In the genomic region with DNA sequence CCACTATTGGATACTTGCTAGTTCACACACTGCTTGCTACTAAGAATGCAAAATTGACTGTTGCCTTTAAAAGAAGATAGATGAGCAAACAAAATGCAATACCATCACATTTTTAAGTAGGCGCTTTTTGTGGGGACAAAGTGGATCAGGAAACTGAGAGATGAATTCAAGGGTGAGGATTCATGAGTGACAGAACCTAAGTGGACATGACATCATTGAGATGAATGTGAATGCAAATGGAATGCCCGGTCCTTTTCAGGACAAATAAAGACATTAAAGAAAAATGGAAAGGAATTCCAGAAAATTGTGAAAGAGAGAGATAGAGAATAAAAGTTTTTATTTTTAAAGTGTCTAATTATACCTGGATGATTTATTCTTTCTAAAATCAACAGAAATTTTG, we compare ENCODE assay signal across 14 cellular contexts.
A peak's percentile ranks its signal among the peaks of the same experiment; 100 is the strongest.
DNase-seq lines count a peak whose midpoint lies in the region; ATAC-seq, FAIRE-seq and TF ChIP-seq lines count a peak whose summit lies in the region.
"Had no signal": no experiment of that assay in that cellular context is flagged by ENCODE, and none has a peak within 500 bp of the region (broad histone marks: within the 10 kb centered on the region; RNA-seq: fewer than 3 reads in every experiment).

No MANE protein-coding gene starts in this region.

- H3K36me3 Mint-ChIP-seq in activated naive CD8-positive, alpha-beta T cell treated with anti-CD3 and anti-CD28 coated beads, Interleukin-2, amount 50 U/mL, for 24 hours (ENCODE audit: low read depth): no peaks in the 10 kb centered on the region
- H3K36me3 Mint-ChIP-seq: CD8-positive, alpha-beta T cell had no signal

- TF ChIP-seq CTCF in A549 (IDR thresholded peaks at IDR 0.05) (no peak), SK-N-SH (IDR thresholded peaks at IDR 0.05) (no peak)

- no peaks in the 10 kb centered on the region for H3K79me2 ChIP-seq in SK-N-SH (ENCODE audit: insufficient read depth)

- no peaks in the 10 kb centered on the region for H3K9me2 ChIP-seq in SK-N-SH

- H2AFZ ChIP-seq in SK-N-SH (ENCODE audit: low read depth) (no peak overlapping the region), mesenchymal stem cell (ENCODE audit: low read depth, low read length) (no peak overlapping the region)
- H2AFZ ChIP-seq: GM23338 had no signal

- no peak overlapping the region for H3K27ac ChIP-seq in A549
- H3K27ac ChIP-seq in SK-N-SH (ENCODE audit: low read depth in 2 of 2, low read length in 1 of 2): no peak overlapping the region
- no peak overlapping the region for H3K27ac ChIP-seq in mesenchymal stem cell (ENCODE audit: low read length, poor library complexity, severe bottlenecking)

- no peak overlapping the region for H2BK15ac ChIP-seq in mesenchymal stem cell (ENCODE audit: low read depth, poor library complexity, severe bottlenecking)

- TF ChIP-seq POLR2A in A549 (IDR thresholded peaks at IDR 0.05; ENCODE audit: low read length): no peak

- H2BK5ac ChIP-seq in mesenchymal stem cell (ENCODE audit: low read depth, low read length, poor library complexity, severe bottlenecking): no peak overlapping the region

- peaks cover 3% of the 10 kb centered on the region for H3F3A ChIP-seq in SK-N-SH (replicated peaks; ENCODE audit: insufficient read depth)

- no peak overlapping the region for H3K4me3 ChIP-seq in A549
- no peak overlapping the region for H3K4me3 ChIP-seq in SK-N-SH (ENCODE audit: low read depth in 2 of 2, low read length in 1 of 2)
- H3K4me3 ChIP-seq in mesenchymal stem cell (ENCODE audit: insufficient read depth in 1 of 2, low read depth in 1 of 2, low read length in 2 of 2): no peak overlapping the region
- H3K4me3 ChIP-seq: GM23338, HAP-1 had no signal

- peaks cover 13% of the 10 kb centered on the region for H3K27me3 Mint-ChIP-seq in activated naive CD8-positive, alpha-beta T cell treated with anti-CD3 and anti-CD28 coated beads, Interleukin-2, amount 50 U/mL, for 24 hours

- H3K27ac Mint-ChIP-seq in activated naive CD8-positive, alpha-beta T cell treated with anti-CD3 and anti-CD28 coated beads, Interleukin-2, amount 50 U/mL, for 24 hours: no peak overlapping the region
- H3K27ac Mint-ChIP-seq: CD8-positive, alpha-beta T cell; GM23338 had no signal

- H3K4me1 Mint-ChIP-seq in activated naive CD8-positive, alpha-beta T cell treated with anti-CD3 and anti-CD28 coated beads, Interleukin-2, amount 50 U/mL, for 24 hours: peaks cover 2% of the 10 kb centered on the region

- peaks cover 7% of the 10 kb centered on the region; the same call in 1 of the 3 replicates for H3K9me3 ChIP-seq in A549
- H3K9me3 ChIP-seq in SK-N-SH: no peaks in the 10 kb centered on the region
- peaks cover 3% of the 10 kb centered on the region for H3K9me3 ChIP-seq in mesenchymal stem cell (ENCODE audit: control insufficient read depth, low read length)
- H3K9me3 ChIP-seq: HAP-1 had no signal

- DNase-seq in A549 (ENCODE audit: low read depth in 1 of 2, low spot score in 1 of 2) (no peak), EH (ENCODE audit: low read depth) (peak; percentile 16), SK-N-SH (no peak), mesenchymal stem cell (no peak), NCI-H2029 treated with DMSO at 0.1 percent for 48 hours (lab: John Stamatoyannopoulos, UW) (no peak)
- DNase-seq in activated naive CD8-positive, alpha-beta T cell treated with anti-CD3 and anti-CD28 coated beads, Interleukin-2, amount 50 U/mL, for 24 hours: no peak
- DNase-seq: 8988T; C1 segment of cervical spinal cord; CD8-positive, alpha-beta T cell; DMS79 had no signal

- WGBS in A549 (ENCODE audit: missing lambda C conversion rate): 91% methylated on average over 2 of the region's 2 CpGs
- WGBS in SK-N-SH (ENCODE audit: low lambda C conversion rate): 87% methylated on average over 2 of the region's 2 CpGs
- WGBS in mesenchymal stem cell: 60% methylated on average over 2 of the region's 2 CpGs

- H3K36me3 ChIP-seq in SK-N-SH (replicated peaks in 1 of 2; ENCODE audit: control insufficient read depth in 1 of 2, insufficient read depth in 2 of 2, low read length in 1 of 2) (no peaks in the 10 kb centered on the region), mesenchymal stem cell (ENCODE audit: control insufficient read depth in 1 of 2, insufficient read depth in 2 of 2, low read depth in 1 of 2, low read length in 2 of 2) (no peaks in the 10 kb centered on the region)
- H3K36me3 ChIP-seq: HAP-1 had no signal

- no peak overlapping the region for H3K9ac ChIP-seq in SK-N-SH
- peak overlapping the region; percentile 5 for H3K9ac ChIP-seq in mesenchymal stem cell (ENCODE audit: low read length)

- TF ChIP-seq RAD21 in A549 (conservative IDR thresholded peaks at IDR 0.05 in 1 of 2, IDR thresholded peaks at IDR 0.05 in 1 of 2) (no peak), SK-N-SH (IDR thresholded peaks at IDR 0.05; ENCODE audit: low read length) (no peak)

- TF ChIP-seq EP300 in A549 (IDR thresholded peaks at IDR 0.05) (no peak), SK-N-SH (IDR thresholded peaks at IDR 0.05; ENCODE audit: borderline replicate concordance in 1 of 2, low read depth in 1 of 2, low read length in 1 of 2) (no peak)

- no peaks in the 10 kb centered on the region for H3K79me1 ChIP-seq in mesenchymal stem cell (replicated peaks; ENCODE audit: low read length, poor library complexity, severe bottlenecking)

- H3K9me3 Mint-ChIP-seq in activated naive CD8-positive, alpha-beta T cell treated with anti-CD3 and anti-CD28 coated beads, Interleukin-2, amount 50 U/mL, for 24 hours: no peaks in the 10 kb centered on the region
- H3K9me3 Mint-ChIP-seq: CD8-positive, alpha-beta T cell; GM23338 had no signal

- ATAC-seq in A549: no peak
- no peak for ATAC-seq in activated naive CD8-positive, alpha-beta T cell treated with anti-CD3 and anti-CD28 coated beads, Interleukin-2, amount 50 U/mL, for 24 hours
- no peak for ATAC-seq in GM18909 (IDR thresholded peaks at IDR 0.05; ENCODE audit: poor library complexity, unreplicated experiment)
- ATAC-seq: CD8-positive, alpha-beta T cell; GM23338 had no signal

- no peak overlapping the region for H3K14ac ChIP-seq in mesenchymal stem cell (ENCODE audit: low read length in 2 of 2)

- H3K4me3 Mint-ChIP-seq in activated naive CD8-positive, alpha-beta T cell treated with anti-CD3 and anti-CD28 coated beads, Interleukin-2, amount 50 U/mL, for 24 hours: no peak overlapping the region
- H3K4me3 Mint-ChIP-seq: CD8-positive, alpha-beta T cell; GM23338 had no signal

- no peak overlapping the region for H3K18ac ChIP-seq in mesenchymal stem cell (ENCODE audit: low read depth in 1 of 2, low read length in 2 of 2)

- no peak overlapping the region for H2AK5ac ChIP-seq in mesenchymal stem cell (ENCODE audit: low read length, severe bottlenecking)

- CTCF ChIA-PET in A549 (lab: Yijun Ruan, JAX) (interaction anchor here (1.1 kb wide), 1 partner anchor 63 kb away, joined by 3 read pairs; no protein-coding TSS in a partner anchor), SK-N-SH (lab: Yijun Ruan, JAX) (no interaction called here)

- POLR2A ChIA-PET in A549 (lab: Yijun Ruan, JAX) (no interaction called here), SK-N-SH (lab: Yijun Ruan, JAX) (no interaction called here)

- peak; percentile 13 for FAIRE-seq in A549 (lab: Jason Lieb, UNC)
- FAIRE-seq: GM12892 had no signal

- H3K4ac ChIP-seq in mesenchymal stem cell (ENCODE audit: low read depth in 1 of 2, low read length in 2 of 2): no peak overlapping the region

- no peaks in the 10 kb centered on the region for H3K27me3 ChIP-seq in SK-N-SH (ENCODE audit: insufficient read depth)
- H3K27me3 ChIP-seq in mesenchymal stem cell (ENCODE audit: control insufficient read depth in 1 of 2, insufficient read depth in 1 of 2, low read length in 2 of 2): no peaks in the 10 kb centered on the region

- no peak overlapping the region for H4K8ac ChIP-seq in mesenchymal stem cell (ENCODE audit: low read length)

- H3K4me1 ChIP-seq in A549 (peaks cover 16% of the 10 kb centered on the region; the same call in 2 of the 3 replicates), SK-N-SH (ENCODE audit: control insufficient read depth in 1 of 2, insufficient read depth in 2 of 2, low read depth in 1 of 2, low read length in 1 of 2) (peaks cover 0 to 9% of the 10 kb centered on the region in 2 experiments; a peak in 2 of 4 replicates), mesenchymal stem cell (ENCODE audit: control insufficient read depth, insufficient read depth, low read depth, low read length) (no peaks in the 10 kb centered on the region)
- H3K4me1 ChIP-seq: HAP-1 had no signal

- H2BK120ac ChIP-seq in mesenchymal stem cell (ENCODE audit: low read depth, low read length): no peak overlapping the region

- H4K91ac ChIP-seq in mesenchymal stem cell (ENCODE audit: low read length): no peak overlapping the region

- H4K20me1 ChIP-seq in SK-N-SH (ENCODE audit: insufficient read depth): no peaks in the 10 kb centered on the region

- H2BK12ac ChIP-seq in mesenchymal stem cell (ENCODE audit: low read length in 2 of 2): no peak overlapping the region

- H3K23ac ChIP-seq in mesenchymal stem cell (ENCODE audit: low read length in 2 of 2): no peak overlapping the region

- H3K4me2 ChIP-seq in A549: no peak overlapping the region
- no peak overlapping the region for H3K4me2 ChIP-seq in SK-N-SH
- no peak overlapping the region for H3K4me2 ChIP-seq in mesenchymal stem cell (ENCODE audit: low read length, poor library complexity, severe bottlenecking)
- H3K4me2 ChIP-seq: GM23338 had no signal

TF ChIP-seq in A549, 52 proteins besides CTCF, POLR2A, EP300 and RAD21:
- no peak for TF ChIP-seq SREBF2 (IDR thresholded peaks at IDR 0.05)
- TF ChIP-seq NPAS2 (CRISPR knock-in tag; IDR thresholded peaks at IDR 0.05; ENCODE audit: borderline replicate concordance): no peak
- TF ChIP-seq NR3C1 (IDR thresholded peaks at IDR 0.05): no peak
- no peak for TF ChIP-seq FOSB (CRISPR knock-in tag; IDR thresholded peaks at IDR 0.05)
- TF ChIP-seq ZSCAN20 (CRISPR knock-in tag; IDR thresholded peaks at IDR 0.05): no peak

TF ChIP-seq in SK-N-SH, 30 proteins besides CTCF, POLR2A, EP300 and RAD21:
- no peak for TF ChIP-seq TEAD4 (IDR thresholded peaks at IDR 0.05; ENCODE audit: borderline replicate concordance, insufficient read depth)
- TF ChIP-seq, protein P1, sequence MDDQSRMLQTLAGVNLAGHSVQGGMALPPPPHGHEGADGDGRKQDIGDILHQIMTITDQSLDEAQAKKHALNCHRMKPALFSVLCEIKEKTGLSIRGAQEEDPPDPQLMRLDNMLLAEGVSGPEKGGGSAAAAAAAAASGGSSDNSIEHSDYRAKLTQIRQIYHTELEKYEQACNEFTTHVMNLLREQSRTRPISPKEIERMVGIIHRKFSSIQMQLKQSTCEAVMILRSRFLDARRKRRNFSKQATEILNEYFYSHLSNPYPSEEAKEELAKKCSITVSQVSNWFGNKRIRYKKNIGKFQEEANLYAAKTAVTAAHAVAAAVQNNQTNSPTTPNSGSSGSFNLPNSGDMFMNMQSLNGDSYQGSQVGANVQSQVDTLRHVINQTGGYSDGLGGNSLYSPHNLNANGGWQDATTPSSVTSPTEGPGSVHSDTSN (IDR thresholded peaks at IDR 0.05): peak; percentile 77
TF ChIP-seq in SK-N-SH: peak in this region for 1.
